In the genomic region with DNA sequence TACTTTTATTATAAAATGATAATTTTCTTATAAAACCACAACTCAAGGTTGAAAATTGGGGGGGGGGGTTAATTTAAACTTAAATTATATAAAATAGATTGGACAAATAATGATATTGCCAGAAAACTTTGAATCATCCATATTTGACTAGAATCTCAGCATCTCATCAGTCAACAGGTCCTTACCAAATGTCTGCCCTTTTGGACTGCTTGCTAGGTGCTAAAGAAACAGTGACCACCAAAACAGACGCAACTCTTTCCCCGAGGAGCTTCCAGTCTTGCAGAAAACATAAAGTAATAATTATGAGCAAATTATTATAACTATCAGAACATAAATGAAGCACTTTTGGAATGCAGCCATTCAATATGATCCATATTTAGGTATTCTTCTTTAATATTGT, we compare ENCODE assay signal across 16 cellular contexts.
"Had no signal": no experiment of that assay in that cellular context is flagged by ENCODE, and none has a peak within 500 bp of the region (broad histone marks: within the 10 kb centered on the region; RNA-seq: fewer than 3 reads in every experiment).

No MANE protein-coding gene starts in this region.

- H3K36me3 ChIP-seq: cardiac muscle cell, left lung, neural progenitor cell, prostate gland, upper lobe of right lung had no signal

- DNase-seq: activated CD4-positive, alpha-beta T cell treated with anti-CD3 and anti-CD28 coated beads for 36 hours; activated CD4-positive, alpha-beta T cell treated with anti-CD3 and anti-CD28 coated beads, Interleukin-2, amount 50 U/mL, for 48 hours; amniotic stem cell; dorsolateral prefrontal cortex; foreskin melanocyte; left lung; mucosa of descending colon; naive B cell; stimulated activated CD4-positive, alpha-beta T cell treated with anti-CD3 and anti-CD28 coated beads, Interleukin-2, amount 100 ng/mL, for 24 hours; stimulated activated naive CD8-positive, alpha-beta T cell treated with anti-CD3 and anti-CD28 coated beads, Interleukin-15, Interleukin-2, amounts not matched to agents 100 U/mL and 50 U/mL, for 24 hours; upper lobe of right lung had no signal

- H3K9me3 ChIP-seq: left lung, mucosa of descending colon, prostate gland, upper lobe of right lung had no signal

- H3K9ac ChIP-seq: neural progenitor cell had no signal

- H3K27ac ChIP-seq: cardiac muscle cell, neural progenitor cell, prostate gland, SK-N-MC, upper lobe of right lung had no signal

- ATAC-seq: activated CD4-positive, alpha-beta T cell treated with anti-CD3 and anti-CD28 coated beads for 36 hours; mucosa of descending colon; stimulated activated naive CD8-positive, alpha-beta T cell treated with anti-CD3 and anti-CD28 coated beads, Interleukin-15, Interleukin-2, amounts not matched to agents 100 U/mL and 50 U/mL, for 24 hours; upper lobe of right lung; WTC11 had no signal

- H3K27me3 ChIP-seq: cardiac muscle cell, left lung, neural progenitor cell, upper lobe of right lung had no signal

- H3K4me1 ChIP-seq: left lung, neural progenitor cell, prostate gland, upper lobe of right lung had no signal

- H3K4me3 ChIP-seq: cardiac muscle cell, dorsolateral prefrontal cortex, left lung, mucosa of descending colon, neural progenitor cell, prostate gland, SK-N-MC, upper lobe of right lung had no signal
